26 cellular contexts compared by ENCODE assay signal in the genomic region with DNA sequence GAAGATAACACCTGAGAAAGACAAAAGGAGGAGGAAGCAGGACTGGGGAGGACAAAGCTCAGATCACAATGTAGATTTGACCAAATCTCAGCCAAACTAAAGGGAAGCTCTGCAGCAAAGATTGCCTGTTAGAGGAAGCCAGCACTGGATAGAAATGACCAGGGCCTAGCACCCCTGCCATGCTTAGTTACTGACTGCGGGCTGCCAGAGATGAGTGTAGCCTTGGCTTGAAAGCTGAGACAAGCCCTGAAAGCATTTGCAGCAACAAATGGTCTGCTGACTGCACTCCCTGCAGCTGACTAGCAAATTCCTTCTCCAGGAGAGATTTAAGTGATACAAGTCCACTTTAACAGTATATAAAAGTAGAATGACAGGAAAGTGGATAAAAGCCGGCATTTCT.
DNase-seq lines count a peak whose midpoint lies in the region; ATAC-seq, FAIRE-seq and TF ChIP-seq lines count a peak whose summit lies in the region.
"Had no signal": no experiment of that assay in that cellular context is flagged by ENCODE, and none has a peak within 500 bp of the region (broad histone marks: within the 10 kb centered on the region; RNA-seq: fewer than 3 reads in every experiment).

No MANE protein-coding gene starts in this region.

- H3K36me3 ChIP-seq in GM23338 (ENCODE audit: insufficient read depth) (no peaks in the 10 kb centered on the region), H1 (ENCODE audit: control insufficient read depth in 2 of 4, insufficient read depth in 4 of 4, low read length in 3 of 4) (no peaks in the 10 kb centered on the region), neural cell (ENCODE audit: insufficient read depth, low read length) (no peaks in the 10 kb centered on the region)
- H3K36me3 ChIP-seq: MG63, SJCRH30 had no signal

- H3K9ac ChIP-seq in H1 (replicated peaks in 1 of 4; ENCODE audit: extremely low read depth in 1 of 4, low read depth in 3 of 4, low read length in 3 of 4) (no peak overlapping the region; a peak in 1 of 7 replicates), neural cell (ENCODE audit: low read length) (no peak overlapping the region)
- H3K9ac ChIP-seq: GM23248 had no signal

- H3K27me3 ChIP-seq in GM23338 (ENCODE audit: insufficient read depth) (no peaks in the 10 kb centered on the region), H1 (replicated peaks in 1 of 4; ENCODE audit: control insufficient read depth in 3 of 4, extremely low read depth in 1 of 4, insufficient read depth in 3 of 4, low read length in 3 of 4) (no peaks in the 10 kb centered on the region), neural cell (ENCODE audit: insufficient read depth, low read depth, low read length) (no peaks in the 10 kb centered on the region)
- H3K27me3 ChIP-seq: MG63, SJCRH30 had no signal

- no peak overlapping the region for H3K14ac ChIP-seq in H1 (ENCODE audit: insufficient read length)

- H3K79me1 ChIP-seq in H1 (ENCODE audit: low read depth, low read length): no peaks in the 10 kb centered on the region

- H3K18ac ChIP-seq in H1 (ENCODE audit: extremely low read depth, low read length): no peak overlapping the region

- H4K20me1 ChIP-seq in GM23338 (replicated peaks; ENCODE audit: insufficient read depth) (no peaks in the 10 kb centered on the region), H1 (replicated peaks in 1 of 2; ENCODE audit: control insufficient read depth in 1 of 2, insufficient read depth in 2 of 2, low read length in 2 of 2) (no peaks in the 10 kb centered on the region), neural cell (ENCODE audit: insufficient read depth) (no peaks in the 10 kb centered on the region)

- H3K9me3 ChIP-seq in H1 (ENCODE audit: insufficient read depth in 2 of 2, low read depth in 1 of 2, low read length in 1 of 2) (no peaks in the 10 kb centered on the region), neural cell (ENCODE audit: low read length) (no peaks in the 10 kb centered on the region)
- H3K9me3 ChIP-seq: SJCRH30 had no signal

- H3K4me1 ChIP-seq in GM23338 (ENCODE audit: insufficient read depth) (peaks cover 18% of the 10 kb centered on the region), H1 (replicated peaks in 1 of 4; ENCODE audit: control insufficient read depth in 3 of 4, insufficient read depth in 4 of 4, low read length in 3 of 4) (peaks cover 0 to 4% (median 1%) of the 10 kb centered on the region in 4 experiments; a peak in 3 of 7 replicates)
- H3K4me1 ChIP-seq: SJCRH30 had no signal

- FAIRE-seq in H1 (lab: Jason Lieb, UNC): no peak
- FAIRE-seq: G401.6, GM12892, RCC 7860 had no signal

- H3K36me3 Mint-ChIP-seq in GM23338 (ENCODE audit: low read depth): peaks cover 4% of the 10 kb centered on the region; the same call in 2 of the 3 replicates
- H3K36me3 Mint-ChIP-seq in activated CD4-positive, alpha-beta memory T cell treated with anti-CD3 and anti-CD28 coated beads for 36 hours: no peaks in the 10 kb centered on the region

- no peak overlapping the region for H2BK5ac ChIP-seq in H1 (ENCODE audit: low read depth, low read length)

- H3F3A ChIP-seq in GM23338 (replicated peaks; ENCODE audit: low read depth) (no peaks in the 10 kb centered on the region), neural cell (ENCODE audit: insufficient read depth, low read length, poor library complexity, severe bottlenecking) (no peaks in the 10 kb centered on the region)

- TF ChIP-seq RAD21 in H1 (IDR thresholded peaks at IDR 0.05 in 1 of 2, conservative IDR thresholded peaks at IDR 0.05 in 1 of 2; ENCODE audit: low read depth in 2 of 2, low read length in 2 of 2) (no peak), neural cell (conservative IDR thresholded peaks at IDR 0.05) (peak; percentile 21)

- H3K4me3 Mint-ChIP-seq in GM23338: no peak overlapping the region
- no peak overlapping the region for H3K4me3 Mint-ChIP-seq in activated CD4-positive, alpha-beta memory T cell treated with anti-CD3 and anti-CD28 coated beads for 36 hours
- H3K4me3 Mint-ChIP-seq: CD8-positive, alpha-beta memory T cell had no signal

- no peak overlapping the region for H2BK20ac ChIP-seq in H1 (ENCODE audit: low read length)

- no peak overlapping the region for H4K8ac ChIP-seq in H1 (ENCODE audit: extremely low read depth, insufficient read depth, low read length)

- peaks cover 1% of the 10 kb centered on the region for H3K27me3 Mint-ChIP-seq in GM23338 (ENCODE audit: insufficient read depth, low read depth, poor library complexity)
- peaks cover 1% of the 10 kb centered on the region for H3K27me3 Mint-ChIP-seq in activated CD4-positive, alpha-beta memory T cell treated with anti-CD3 and anti-CD28 coated beads for 36 hours

- H3K9me2 ChIP-seq in GM23338 (ENCODE audit: insufficient read depth) (peaks cover 5% of the 10 kb centered on the region; the same call in 1 of the 2 replicates), neural cell (ENCODE audit: insufficient read depth, low read length) (no peaks in the 10 kb centered on the region)

- no peak overlapping the region for H3K4ac ChIP-seq in H1 (replicated peaks; ENCODE audit: insufficient read length, low read depth, low read length)

- TF ChIP-seq POLR2A in H1 (IDR thresholded peaks at IDR 0.05; ENCODE audit: control extremely low read depth in 1 of 2, low read depth in 2 of 2, low read length in 2 of 2): no peak

- DNase-seq in GM23338 (ENCODE audit: low spot score) (peak; percentile 24), H1 (ENCODE audit: low read depth in 1 of 2, low spot score in 2 of 2) (no peak), islet precursor cell (peak; percentile 54), SW480 (ENCODE audit: low spot score) (no peak), NCI-H524 treated with DMSO at 0.1 percent for 48 hours (lab: John Stamatoyannopoulos, UW) (no peak)
- no peak for DNase-seq in activated CD4-positive, alpha-beta memory T cell treated with anti-CD3 and anti-CD28 coated beads for 36 hours
- DNase-seq: AML-193; C1 segment of cervical spinal cord; Calu3; CD8-positive, alpha-beta memory T cell; DMS153; GM23248; Kasumi-1; MG63; NCI-H1417; NCI-H1694 treated with DMSO at 0.1 percent for 48 hours; NCI-H2081 treated with DMSO at 0.1 percent for 48 hours; NCI-H2171 treated with DMSO at 0.1 percent for 48 hours; NCI-H526; OCI-M1; SJCRH30 had no signal

- TF ChIP-seq CTCF in GM23338 (conservative IDR thresholded peaks at IDR 0.05; ENCODE audit: low read depth in 2 of 2): no peak
- no peak for TF ChIP-seq CTCF in H1 (IDR thresholded peaks at IDR 0.05; ENCODE audit: control extremely low read depth in 1 of 3, insufficient read depth in 1 of 3, low read depth in 1 of 3, low read length in 3 of 3)
- no peak for TF ChIP-seq CTCF in neural cell (IDR thresholded peaks at IDR 0.05; ENCODE audit: poor library complexity, severe bottlenecking)

- no peak overlapping the region for H3K4me3 ChIP-seq in GM23338
- no peak overlapping the region for H3K4me3 ChIP-seq in H1 (ENCODE audit: extremely low read depth in 1 of 4, insufficient read depth in 2 of 4, low read depth in 3 of 4, low read length in 4 of 4)
- H3K4me3 ChIP-seq in neural cell (ENCODE audit: low read length): no peak overlapping the region
- H3K4me3 ChIP-seq: GM23248, MG63, SJCRH30 had no signal

- H3K27ac Mint-ChIP-seq in GM23338: peak overlapping the region; percentile 85; the same call in 1 of the 2 replicates
- H3K27ac Mint-ChIP-seq in activated CD4-positive, alpha-beta memory T cell treated with anti-CD3 and anti-CD28 coated beads for 36 hours: no peak overlapping the region
- H3K27ac Mint-ChIP-seq: CD8-positive, alpha-beta memory T cell had no signal

- POLR2A ChIA-PET in H1 (lab: Charles Lee; ENCODE audit: partially characterized antibody): no interaction called here
- POLR2A ChIA-PET in activated CD4-positive, alpha-beta memory T cell treated with anti-CD3 and anti-CD28 coated beads for 36 hours (lab: Charles Lee): no interaction called here

- peak; percentile 71 for ATAC-seq in GM23338
- ATAC-seq in HG02610 (IDR thresholded peaks at IDR 0.05; ENCODE audit: unreplicated experiment): no peak

- intact Hi-C loops in activated CD4-positive, alpha-beta memory T cell treated with anti-CD3 and anti-CD28 coated beads for 36 hours (cut with micrococcal nuclease): no loop called here

- no peak overlapping the region for H3K56ac ChIP-seq in H1 (replicated peaks; ENCODE audit: insufficient read length, low read depth, low read length)

- CTCF ChIA-PET in H1 (lab: Charles Lee; ENCODE audit: partially characterized antibody): interaction anchor here (0.6 kb wide), 1 partner anchor 16 kb away, joined by 3 read pairs; no protein-coding TSS in a partner anchor
- CTCF ChIA-PET in activated CD4-positive, alpha-beta memory T cell treated with anti-CD3 and anti-CD28 coated beads for 36 hours (lab: Charles Lee): no interaction called here

- no peak overlapping the region for H4K91ac ChIP-seq in H1 (replicated peaks; ENCODE audit: insufficient read length, low read length)

- no peak overlapping the region for H3K23ac ChIP-seq in H1 (ENCODE audit: insufficient read length)

- H4K5ac ChIP-seq in H1 (ENCODE audit: insufficient read length, low read depth, low read length): no peak overlapping the region

- no peak overlapping the region for H2BK12ac ChIP-seq in H1 (ENCODE audit: low read depth, low read length)

- H3K4me1 Mint-ChIP-seq in GM23338: peaks cover 12% of the 10 kb centered on the region
- H3K4me1 Mint-ChIP-seq in activated CD4-positive, alpha-beta memory T cell treated with anti-CD3 and anti-CD28 coated beads for 36 hours (ENCODE audit: low read depth): no peaks in the 10 kb centered on the region
- H3K4me1 Mint-ChIP-seq: CD8-positive, alpha-beta memory T cell had no signal

- TF ChIP-seq EP300 in H1 (IDR thresholded peaks at IDR 0.05; ENCODE audit: borderline replicate concordance in 1 of 2, low read depth in 2 of 2, low read length in 2 of 2): no peak
- TF ChIP-seq EP300 in neural cell (conservative IDR thresholded peaks at IDR 0.05; ENCODE audit: poor library complexity, severe bottlenecking): peak; percentile 31

- H2AFZ ChIP-seq in GM23338: peak overlapping the region; percentile 89
- H2AFZ ChIP-seq in H1 (ENCODE audit: low read length): peak overlapping the region; percentile 72
- H2AFZ ChIP-seq in neural cell (ENCODE audit: low read depth, low read length): no peak overlapping the region
- H2AFZ ChIP-seq: GM23248 had no signal

- H3K23me2 ChIP-seq in H1 (ENCODE audit: low read depth, low read length): no peaks in the 10 kb centered on the region

- 70% methylated on average over 2 of the region's 2 CpGs; no CpG with 5 or more reads in 1 of the 2 experiments for WGBS in H1 (ENCODE audit: extremely low coverage in 1 of 2, insufficient coverage in 1 of 2, insufficient read length in 1 of 2, insufficient replicate concordance in 2 of 2, low coverage in 1 of 2, low lambda C conversion rate in 2 of 2, missing lambda C conversion rate in 1 of 2), 2 experiments

- no peak overlapping the region for H2AK5ac ChIP-seq in H1 (ENCODE audit: low read depth, low read length)

- no peak overlapping the region for H2BK15ac ChIP-seq in H1 (ENCODE audit: low read length)

- H2BK120ac ChIP-seq in H1 (replicated peaks; ENCODE audit: low read depth, low read length): no peak overlapping the region

- H3K79me2 ChIP-seq in GM23338 (replicated peaks; ENCODE audit: insufficient read depth) (no peaks in the 10 kb centered on the region), H1 (ENCODE audit: control insufficient read depth in 1 of 2, insufficient read depth in 2 of 2, low read length in 2 of 2) (no peaks in the 10 kb centered on the region), neural cell (replicated peaks; ENCODE audit: insufficient read depth, low read length) (no peaks in the 10 kb centered on the region)

- H3K4me2 ChIP-seq in GM23338 (no peak overlapping the region), H1 (ENCODE audit: insufficient read depth in 1 of 2, low read depth in 2 of 2, low read length in 2 of 2) (no peak overlapping the region), neural cell (ENCODE audit: low read length) (no peak overlapping the region)

- no peak overlapping the region for H3K27ac ChIP-seq in GM23338 (ENCODE audit: low read depth)
- H3K27ac ChIP-seq in H1 (ENCODE audit: low read depth, low read length): no peak overlapping the region; the same call in 1 of the 2 replicates
- no peak overlapping the region for H3K27ac ChIP-seq in neural cell (ENCODE audit: low read length)
- H3K27ac ChIP-seq: GM23248, SJCRH30 had no signal

- H3K9me3 Mint-ChIP-seq in GM23338: peaks cover 7% of the 10 kb centered on the region; the same call in 2 of the 3 replicates
- H3K9me3 Mint-ChIP-seq in activated CD4-positive, alpha-beta memory T cell treated with anti-CD3 and anti-CD28 coated beads for 36 hours: peaks cover 4% of the 10 kb centered on the region

Comparison
In these comparisons a context has a peak if more than half of its experiments do, and no peak if none do; other contexts are left out.
1. DNase-seq: peak in GM23338 (single experiment) and islet precursor cell (single experiment); none in H1 (0 of 2), activated CD4-positive, alpha-beta memory T cell treated with anti-CD3 and anti-CD28 coated beads for 36 hours (single experiment), SW480 (single experiment) and NCI-H524 treated with DMSO at 0.1 percent for 48 hours (single experiment).